ENCODE assay signal across 16 cellular contexts in the genomic region with DNA sequence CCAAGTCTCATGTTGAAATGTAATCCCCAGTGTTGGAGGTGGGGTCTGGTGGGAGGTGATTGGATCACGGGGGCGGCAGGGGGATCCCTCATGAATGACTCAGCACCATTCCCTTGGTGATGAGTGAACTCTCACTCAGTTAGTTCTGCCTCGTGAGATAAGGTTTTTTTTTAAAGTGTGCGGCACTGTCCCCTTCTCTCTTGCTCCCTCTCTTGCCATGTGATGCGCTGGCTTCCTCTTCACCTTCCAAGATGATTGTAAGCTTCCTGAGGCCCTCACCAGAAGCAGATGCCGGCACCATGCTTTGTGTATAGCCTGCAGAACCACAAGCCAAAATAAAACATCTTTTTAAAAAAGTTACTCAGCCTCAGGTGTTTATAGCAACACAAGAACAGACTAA. TPM values are rescaled to one million over a fixed set of nuclear protein-coding genes. Genes with fewer than 3 reads are reported as not detected.
A peak's percentile ranks its signal among the peaks of the same experiment; 100 is the strongest.
DNase-seq lines count a peak whose midpoint lies in the region; ATAC-seq and TF ChIP-seq lines count a peak whose summit lies in the region.
"Had no signal": no experiment of that assay in that cellular context is flagged by ENCODE, and none has a peak within 500 bp of the region (broad histone marks: within the 10 kb centered on the region; RNA-seq: fewer than 3 reads in every experiment).

No MANE protein-coding gene starts in this region.

- H3K9me3 Mint-ChIP-seq in CD8-positive, alpha-beta T cell = no peaks in the 10 kb centered on the region
- no peaks in the 10 kb centered on the region; the same call in 1 of the 3 replicates for H3K9me3 Mint-ChIP-seq in GM23338
- no peaks in the 10 kb centered on the region for H3K9me3 Mint-ChIP-seq in activated CD4-positive, alpha-beta memory T cell treated with anti-CD3 and anti-CD28 coated beads, Interleukin-2, amount 10 ng/mL, durations not matched to agents 7 days and 5 days
- no peaks in the 10 kb centered on the region for H3K9me3 Mint-ChIP-seq in memory B cell
- H3K9me3 Mint-ChIP-seq: mesothelial cell of epicardium had no signal

- H3K4me2 ChIP-seq in GM23338 = no peak overlapping the region
- H3K4me2 ChIP-seq: BLaER1 treated with 17β-estradiol and CSF1 and Interleukin-3, amounts not matched to agents 10 nM and 100 nM had no signal

- CTCF ChIA-PET in CD8-positive, alpha-beta T cell (lab: Charles Lee) = interaction anchor here (1.1 to 1.6 kb wide), 5 partner anchors 12 to 93 kb away, joined by 3 to 4 read pairs (median 3); no protein-coding TSS in a partner anchor
- CTCF ChIA-PET in activated CD4-positive, alpha-beta memory T cell treated with anti-CD3 and anti-CD28 coated beads, Interleukin-2, amount 10 ng/mL, durations not matched to agents 7 days and 5 days (lab: Charles Lee) = interaction anchor here (1.2 to 7.2 kb wide), 6 partner anchors 13 to 92 kb away, joined by 3 to 61 read pairs (median 5); a partner anchor contains a TSS

- H3K4me3 ChIP-seq in CD8-positive, alpha-beta T cell (ENCODE audit: low read depth, low read length) = no peak overlapping the region
- H3K4me3 ChIP-seq in GM23338 = no peak overlapping the region
- H3K4me3 ChIP-seq in ascending aorta = no peak overlapping the region
- H3K4me3 ChIP-seq: BLaER1 treated with 17β-estradiol and CSF1 and Interleukin-3, amounts not matched to agents 10 nM and 100 nM; HAP-1 had no signal

- H3K27me3 Mint-ChIP-seq in CD8-positive, alpha-beta T cell (ENCODE audit: low read depth) = no peaks in the 10 kb centered on the region
- H3K27me3 Mint-ChIP-seq in GM23338 (ENCODE audit: insufficient read depth, low read depth, poor library complexity) (no peaks in the 10 kb centered on the region), memory B cell (no peaks in the 10 kb centered on the region)
- H3K27me3 Mint-ChIP-seq in activated CD4-positive, alpha-beta memory T cell treated with anti-CD3 and anti-CD28 coated beads, Interleukin-2, amount 10 ng/mL, durations not matched to agents 7 days and 5 days = no peaks in the 10 kb centered on the region

- H3K79me2 ChIP-seq in GM23338 (replicated peaks; ENCODE audit: insufficient read depth) = no peaks in the 10 kb centered on the region

- intact Hi-C loops in CD8-positive, alpha-beta T cell (cut with DNase I, micrococcal nuclease) = loop anchor here (10.0 kb wide), 2 partner anchors 375 to 925 kb away; a partner anchor contains a TSS
- intact Hi-C loops in ascending aorta (cut with DNase I) = no loop called here

- POLR2A ChIA-PET in CD8-positive, alpha-beta T cell (lab: Charles Lee) = interaction anchor here (1.0 kb wide), 1 partner anchor 9 kb away, joined by 3 read pairs; no protein-coding TSS in a partner anchor
- POLR2A ChIA-PET in activated CD4-positive, alpha-beta memory T cell treated with anti-CD3 and anti-CD28 coated beads, Interleukin-2, amount 10 ng/mL, durations not matched to agents 7 days and 5 days (lab: Charles Lee) = interaction anchor here (1.2 to 17.5 kb wide), 8 partner anchors 8 to 724 kb away, joined by 3 to 641 read pairs (median 39); a partner anchor contains a TSS

- H2AFZ ChIP-seq in GM23338 = peak overlapping the region; percentile 56; the same call in 1 of the 2 replicates

- no peaks in the 10 kb centered on the region for H4K20me1 ChIP-seq in GM23338 (replicated peaks; ENCODE audit: insufficient read depth)
- H4K20me1 ChIP-seq: BLaER1 treated with 17β-estradiol and CSF1 and Interleukin-3, amounts not matched to agents 10 nM and 100 nM had no signal

- H3K4me1 Mint-ChIP-seq in CD8-positive, alpha-beta T cell (ENCODE audit: low read depth) = peaks cover 95% of the 10 kb centered on the region
- H3K4me1 Mint-ChIP-seq in GM23338 (no peaks in the 10 kb centered on the region), memory B cell (peaks cover 65% of the 10 kb centered on the region)
- H3K4me1 Mint-ChIP-seq in activated CD4-positive, alpha-beta memory T cell treated with anti-CD3 and anti-CD28 coated beads, Interleukin-2, amount 10 ng/mL, durations not matched to agents 7 days and 5 days = peaks cover 99% of the 10 kb centered on the region
- H3K4me1 Mint-ChIP-seq: mesothelial cell of epicardium had no signal

- no peaks in the 10 kb centered on the region for H3K36me3 ChIP-seq in CD8-positive, alpha-beta T cell (ENCODE audit: insufficient read depth, low read length)
- H3K36me3 ChIP-seq in GM23338 (ENCODE audit: insufficient read depth) = no peaks in the 10 kb centered on the region
- H3K36me3 ChIP-seq in ascending aorta = no peaks in the 10 kb centered on the region
- H3K36me3 ChIP-seq: BLaER1 treated with 17β-estradiol and CSF1 and Interleukin-3, amounts not matched to agents 10 nM and 100 nM; HAP-1 had no signal

- H3K27ac ChIP-seq in CD8-positive, alpha-beta T cell (ENCODE audit: low read depth, low read length) = no peak overlapping the region
- H3K27ac ChIP-seq in GM23338 (ENCODE audit: low read depth) (no peak overlapping the region), ascending aorta (no peak overlapping the region)
- H3K27ac ChIP-seq: BLaER1 treated with 17β-estradiol and CSF1 and Interleukin-3, amounts not matched to agents 10 nM and 100 nM had no signal

- H3K27ac Mint-ChIP-seq in CD8-positive, alpha-beta T cell = peak overlapping the region; percentile 80
- H3K27ac Mint-ChIP-seq in GM23338 = no peak overlapping the region; the same call in 1 of the 2 replicates
- peak overlapping the region; percentile 98 for H3K27ac Mint-ChIP-seq in activated CD4-positive, alpha-beta memory T cell treated with anti-CD3 and anti-CD28 coated beads, Interleukin-2, amount 10 ng/mL, durations not matched to agents 7 days and 5 days
- H3K27ac Mint-ChIP-seq in memory B cell = peak overlapping the region; percentile 78
- H3K27ac Mint-ChIP-seq: mesothelial cell of epicardium had no signal

- H3K9me3 ChIP-seq in CD8-positive, alpha-beta T cell (ENCODE audit: low read length) = no peaks in the 10 kb centered on the region
- no peaks in the 10 kb centered on the region for H3K9me3 ChIP-seq in ascending aorta
- H3K9me3 ChIP-seq: BLaER1 treated with 17β-estradiol and CSF1 and Interleukin-3, amounts not matched to agents 10 nM and 100 nM; HAP-1 had no signal

- H3K9me2 ChIP-seq in GM23338 (ENCODE audit: insufficient read depth) = peaks cover 4% of the 10 kb centered on the region

- no peak for ATAC-seq in CD8-positive, alpha-beta T cell
- ATAC-seq in GM23338 = no peak
- ATAC-seq in memory B cell (ENCODE audit: low read depth) = no peak
- no peak for ATAC-seq in GM18909 (IDR thresholded peaks at IDR 0.05; ENCODE audit: poor library complexity, unreplicated experiment)
- no peak for ATAC-seq in GM18868 (IDR thresholded peaks at IDR 0.05; ENCODE audit: unreplicated experiment)

- no peak for TF ChIP-seq CTCF in CD8-positive, alpha-beta T cell (IDR thresholded peaks at IDR 0.05)
- TF ChIP-seq CTCF in GM23338 (conservative IDR thresholded peaks at IDR 0.05; ENCODE audit: low read depth in 2 of 2) = no peak
- TF ChIP-seq CTCF in ascending aorta (IDR thresholded peaks at IDR 0.05) = no peak

- H3K36me3 Mint-ChIP-seq in CD8-positive, alpha-beta T cell = no peaks in the 10 kb centered on the region
- H3K36me3 Mint-ChIP-seq in GM23338 (ENCODE audit: low read depth) = no peaks in the 10 kb centered on the region
- H3K36me3 Mint-ChIP-seq in activated CD4-positive, alpha-beta memory T cell treated with anti-CD3 and anti-CD28 coated beads, Interleukin-2, amount 10 ng/mL, durations not matched to agents 7 days and 5 days (ENCODE audit: low read depth) = peaks cover 24% of the 10 kb centered on the region
- no peaks in the 10 kb centered on the region for H3K36me3 Mint-ChIP-seq in memory B cell
- H3K36me3 Mint-ChIP-seq: mesothelial cell of epicardium had no signal

- peaks cover 73% of the 10 kb centered on the region for H3K4me1 ChIP-seq in CD8-positive, alpha-beta T cell (ENCODE audit: insufficient read depth, low read length)
- no peaks in the 10 kb centered on the region for H3K4me1 ChIP-seq in GM23338 (ENCODE audit: insufficient read depth)
- peaks cover 0 to 3% of the 10 kb centered on the region in 2 donors for H3K4me1 ChIP-seq in ascending aorta
- H3K4me1 ChIP-seq: HAP-1 had no signal

- H3F3A ChIP-seq in GM23338 (replicated peaks; ENCODE audit: low read depth) = no peaks in the 10 kb centered on the region

- peak overlapping the region; percentile 6 for H3K4me3 Mint-ChIP-seq in CD8-positive, alpha-beta T cell
- H3K4me3 Mint-ChIP-seq in GM23338 = no peak overlapping the region
- no peak overlapping the region for H3K4me3 Mint-ChIP-seq in activated CD4-positive, alpha-beta memory T cell treated with anti-CD3 and anti-CD28 coated beads, Interleukin-2, amount 10 ng/mL, durations not matched to agents 7 days and 5 days
- no peak overlapping the region for H3K4me3 Mint-ChIP-seq in memory B cell
- H3K4me3 Mint-ChIP-seq: mesothelial cell of epicardium had no signal

- H3K27me3 ChIP-seq in CD8-positive, alpha-beta T cell (ENCODE audit: insufficient read depth, low read length) = no peaks in the 10 kb centered on the region
- no peaks in the 10 kb centered on the region for H3K27me3 ChIP-seq in GM23338 (ENCODE audit: insufficient read depth)
- no peaks in the 10 kb centered on the region for H3K27me3 ChIP-seq in ascending aorta
- H3K27me3 ChIP-seq: BLaER1 treated with 17β-estradiol and CSF1 and Interleukin-3, amounts not matched to agents 10 nM and 100 nM had no signal

- no peak for DNase-seq in CD8-positive, alpha-beta T cell
- DNase-seq in GM23338 (ENCODE audit: low spot score) = no peak
- no peak for DNase-seq in activated CD4-positive, alpha-beta memory T cell treated with anti-CD3 and anti-CD28 coated beads, Interleukin-2, amount 10 ng/mL, durations not matched to agents 7 days and 5 days
- no peak for DNase-seq in memory B cell (ENCODE audit: low spot score in 2 of 2)
- no peak for DNase-seq in ascending aorta (ENCODE audit: low spot score in 2 of 2)
- DNase-seq: activated CD4-positive, alpha-beta T cell treated with anti-CD3 and anti-CD28 coated beads, Interleukin-2, amount 50 U/mL, for 4 hours; amniotic stem cell; islet precursor cell; NCI-H1694; NCI-H524 treated with DMSO at 0.1 percent for 48 hours; posterior cingulate gyrus had no signal

TF ChIP-seq in GM23338, 12 proteins besides CTCF, POLR2A, EP300 and RAD21 (continues in another document):
- no peak for TF ChIP-seq JUNB (IDR thresholded peaks at IDR 0.05; ENCODE audit: unreplicated experiment)
- TF ChIP-seq STAT1 (IDR thresholded peaks at IDR 0.05; ENCODE audit: unreplicated experiment) = no peak

RNA-seq across cellular contexts. Expression of a gene that starts 19.8 kb away (rescaled TPM):
- 10 to 100 TPM; 63.4 to 68.5 TPM for total RNA-seq in CD8-positive, alpha-beta T cell
- 16.2 and 23.3 TPM in 2 replicates for total RNA-seq in GM23338 (2014; rRNA removed; shearing (Covaris generic))
- 23.0 and 28.1 TPM in 2 replicates for polyA plus RNA-seq in GM23338 (2016; fragmentation: Nextera tagmentation; extraction: Ambion mirVana)
- total RNA-seq in activated CD4-positive, alpha-beta memory T cell treated with anti-CD3 and anti-CD28 coated beads, Interleukin-2, amount 10 ng/mL, durations not matched to agents 7 days and 5 days = 100 to 1,000 TPM; 219 to 221 TPM
- 44.1 TPM for total RNA-seq in ascending aorta
